In genomic region chr11:44536779-44537516, GRCh38 we compare ENCODE assay signal across 1 cellular context.
TF ChIP-seq lines count a peak whose summit lies in the region.

No MANE protein-coding gene starts in this region.

TF ChIP-seq in K562, 482 proteins besides CTCF, POLR2A, EP300 and RAD21 (continued from another document):
- TF ChIP-seq CHD7 (IDR thresholded peaks at IDR 0.05; ENCODE audit: low read depth, low read length) = no peak
- no peak for TF ChIP-seq ZNF77 (CRISPR knock-in tag; IDR thresholded peaks at IDR 0.05)
- TF ChIP-seq NONO (IDR thresholded peaks at IDR 0.05; ENCODE audit: low read depth in 2 of 2, low read length in 1 of 2) = no peak
- no peak for TF ChIP-seq ZNF398 (CRISPR knock-in tag; IDR thresholded peaks at IDR 0.05)
- TF ChIP-seq CBFB (CRISPR knock-in tag; IDR thresholded peaks at IDR 0.05) = no peak
- no peak for TF ChIP-seq PHB (CRISPR knock-in tag; IDR thresholded peaks at IDR 0.05)
- TF ChIP-seq RBM14 (IDR thresholded peaks at IDR 0.05; ENCODE audit: borderline replicate concordance, insufficient read depth, low read depth, low read length) = no peak
- TF ChIP-seq PKNOX1 (IDR thresholded peaks at IDR 0.05) = no peak
- no peak for TF ChIP-seq TARDBP (IDR thresholded peaks at IDR 0.05)
- TF ChIP-seq ZHX1 (conservative IDR thresholded peaks at IDR 0.05; ENCODE audit: low read length) = no peak
- no peak for TF ChIP-seq ZNF280B (CRISPR knock-in tag; IDR thresholded peaks at IDR 0.05)
- no peak for TF ChIP-seq HMGN3 (IDR thresholded peaks at IDR 0.05; ENCODE audit: borderline replicate concordance, extremely low read depth, insufficient read length, low read depth, low read length)
- no peak for TF ChIP-seq ZNF586 (CRISPR knock-in tag; conservative IDR thresholded peaks at IDR 0.05)
- no peak for TF ChIP-seq PHF21A (IDR thresholded peaks at IDR 0.05; ENCODE audit: borderline replicate concordance, low read depth)
- TF ChIP-seq ZFX (CRISPR knock-in tag; IDR thresholded peaks at IDR 0.05) = 0 out of 2 replicates have a peak, but pooled peaks have one; percentile 15
- TF ChIP-seq KDM1A (IDR thresholded peaks at IDR 0.05) = 0 out of 4 replicates have a peak, but pooled peaks of 1 of the 2 experiments have one; percentile 13
- no peak for TF ChIP-seq PHF8 (IDR thresholded peaks at IDR 0.05; ENCODE audit: borderline replicate concordance, low read length)
- no peak for TF ChIP-seq PTTG1 (tag; IDR thresholded peaks at IDR 0.05; ENCODE audit: low read depth)
- no peak for TF ChIP-seq BHLHE40 (IDR thresholded peaks at IDR 0.05; ENCODE audit: low read length)
- no peak for TF ChIP-seq HDAC1 (IDR thresholded peaks at IDR 0.05)
- TF ChIP-seq ZNF780A (CRISPR knock-in tag; IDR thresholded peaks at IDR 0.05) = no peak
- TF ChIP-seq CCAR2 (IDR thresholded peaks at IDR 0.05; ENCODE audit: low read depth, low read length) = no peak
- no peak for TF ChIP-seq WHSC1 (IDR thresholded peaks at IDR 0.05; ENCODE audit: low read length)
- no peak for TF ChIP-seq NCOA4 (IDR thresholded peaks at IDR 0.05; ENCODE audit: partially characterized antibody)
- TF ChIP-seq ZNF551 (CRISPR knock-in tag; IDR thresholded peaks at IDR 0.05) = no peak
- no peak for TF ChIP-seq KLF16 (IDR thresholded peaks at IDR 0.05)
- no peak for TF ChIP-seq YBX1 (IDR thresholded peaks at IDR 0.05)
